Comparison of ENCODE assay signal across 1 cellular context in genomic region chr1:156117414-156118174, GRCh38.
TF ChIP-seq lines count a peak whose summit lies in the region.

No MANE protein-coding gene starts in this region.

TF ChIP-seq in GM23338, 12 proteins besides CTCF, POLR2A, EP300 and RAD21 (continued from another document):
- TF ChIP-seq ZNF462 (CRISPR knock-in tag; IDR thresholded peaks at IDR 0.05): no peak
- no peak for TF ChIP-seq NANOG (IDR thresholded peaks at IDR 0.05; ENCODE audit: borderline replicate concordance)
- no peak for TF ChIP-seq ZNF114 (CRISPR knock-in tag; IDR thresholded peaks at IDR 0.05)
